ENCODE assay signal across 9 cellular contexts in the genomic region with DNA sequence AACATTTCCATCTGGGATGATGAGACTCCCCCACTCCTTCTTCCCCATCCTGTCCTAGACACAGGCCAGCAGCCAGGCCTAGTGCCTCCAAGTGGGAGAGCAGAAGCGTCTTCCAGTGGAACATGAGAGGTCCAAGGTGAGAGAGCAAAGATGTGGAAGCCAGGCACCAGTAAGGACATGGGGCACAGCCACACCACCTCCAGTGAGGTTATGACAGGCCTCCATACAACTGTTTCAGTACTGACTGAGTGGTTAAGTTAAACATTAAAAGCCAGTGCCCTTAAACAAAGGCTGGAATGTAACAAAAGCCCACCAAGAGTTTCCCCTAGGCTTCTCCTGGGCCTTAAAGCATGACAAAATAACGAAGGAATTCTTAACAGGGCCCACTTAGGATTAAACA.
DNase-seq lines count a peak whose midpoint lies in the region; ATAC-seq, FAIRE-seq and TF ChIP-seq lines count a peak whose summit lies in the region.
"Had no signal": no experiment of that assay in that cellular context is flagged by ENCODE, and none has a peak within 500 bp of the region (broad histone marks: within the 10 kb centered on the region; RNA-seq: fewer than 3 reads in every experiment).

No MANE protein-coding gene starts in this region.

- peak overlapping the region in 1 of 2 experiments; percentile 48; a peak in 2 of 4 replicates for H3K4me3 ChIP-seq in DND-41 (ENCODE audit: low read depth in 1 of 2, low read length in 2 of 2)

- ATAC-seq in DND-41 (ENCODE audit: insufficient read depth, low read depth) (no peak), GM21825 (IDR thresholded peaks at IDR 0.05; ENCODE audit: unreplicated experiment) (peak; percentile 49)

- FAIRE-seq in RCC 7860 (lab: Jason Lieb, UNC): no peak

- H3K79me2 ChIP-seq in DND-41 (ENCODE audit: insufficient read depth, low read length): peaks cover 87% of the 10 kb centered on the region

- peaks cover 61% of the 10 kb centered on the region for H3K4me1 ChIP-seq in DND-41 (ENCODE audit: insufficient read depth, low read length)

- no peaks in the 10 kb centered on the region for H3K9me3 ChIP-seq in DND-41 (ENCODE audit: insufficient read depth, low read length, severe bottlenecking)

- H4K20me1 ChIP-seq in DND-41 (ENCODE audit: insufficient read depth, low read length): peaks cover 39% of the 10 kb centered on the region

- no peak for TF ChIP-seq CTCF in DND-41 (IDR thresholded peaks at IDR 0.05; ENCODE audit: borderline replicate concordance, extremely low read depth, low read length, poor library complexity, severe bottlenecking)

- peaks cover 82% of the 10 kb centered on the region for H3K36me3 ChIP-seq in DND-41 (ENCODE audit: insufficient read depth, low read length)

- H3K27ac ChIP-seq in DND-41 (ENCODE audit: low read length): peak overlapping the region; percentile 21
- no peak overlapping the region for H3K27ac ChIP-seq in substantia nigra (ENCODE audit: low read depth, low read length, poor library complexity, severe bottlenecking)

- peak overlapping the region; percentile 62 for H3K4me2 ChIP-seq in DND-41 (ENCODE audit: insufficient read depth, low read length)

- no peak overlapping the region for H2AFZ ChIP-seq in DND-41 (ENCODE audit: low read depth, low read length)

- H3K9ac ChIP-seq in DND-41 (ENCODE audit: low read depth, low read length): peak overlapping the region; percentile 6; the same call in 1 of the 2 replicates

- no peak for DNase-seq in DND-41
- peak; percentile 14 for DNase-seq in RCC 7860 (ENCODE audit: low spot score)
- DNase-seq in kidney glomerular epithelial cell (lab: John Stamatoyannopoulos, UW): peak; percentile 27
- DNase-seq in substantia nigra (lab: John Stamatoyannopoulos, UW): no peak
- no peak for DNase-seq in cortex of kidney (lab: John Stamatoyannopoulos, UW)
- DNase-seq in activated effector memory CD4-positive, alpha-beta T cell treated with Interleukin-2 at 50 U/mL for 16 hours: no peak
- DNase-seq in stimulated activated CD4-positive, alpha-beta T cell treated with anti-CD3 and anti-CD28 coated beads, Interleukin-4, amount 100 ng/mL, for 24 hours: no peak
- DNase-seq: amniotic stem cell had no signal

- H3K27me3 ChIP-seq in DND-41 (ENCODE audit: insufficient read depth, low read length, poor library complexity): no peaks in the 10 kb centered on the region

Comparison
In these comparisons a context has a peak if more than half of its experiments do, and no peak if none do; other contexts are left out.
1. DNase-seq: peak in RCC 7860 (single experiment) and kidney glomerular epithelial cell (single experiment); none in DND-41 (single experiment), substantia nigra (0 of 49), cortex of kidney (single experiment), activated effector memory CD4-positive, alpha-beta T cell treated with Interleukin-2 at 50 U/mL for 16 hours (single experiment) and stimulated activated CD4-positive, alpha-beta T cell treated with anti-CD3 and anti-CD28 coated beads, Interleukin-4, amount 100 ng/mL, for 24 hours (single experiment).